Comparison of ENCODE assay signal across 26 cellular contexts in the genomic region with DNA sequence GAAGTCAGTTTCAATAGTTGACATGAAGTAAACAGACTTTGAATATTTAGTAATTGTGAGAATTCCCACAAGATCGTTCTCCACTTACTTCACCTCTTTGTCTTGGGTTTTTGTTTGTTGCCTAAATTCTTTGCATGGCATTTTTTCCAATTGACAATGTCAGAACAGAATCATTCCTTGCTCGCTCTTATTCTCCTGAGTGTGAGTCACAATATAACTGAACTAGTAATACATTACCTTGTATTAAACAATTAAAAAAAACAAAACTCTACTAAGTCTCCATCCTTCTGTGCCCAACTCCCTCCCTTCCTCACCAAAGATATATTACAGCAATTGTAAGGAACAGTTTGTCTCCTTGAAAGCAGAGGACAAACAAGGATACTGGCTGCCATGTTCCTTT.
"Had no signal": no experiment of that assay in that cellular context is flagged by ENCODE, and none has a peak within 500 bp of the region (broad histone marks: within the 10 kb centered on the region; RNA-seq: fewer than 3 reads in every experiment).

No MANE protein-coding gene starts in this region.

- H3K9ac ChIP-seq: parathyroid adenoma had no signal

- DNase-seq: cortex of kidney; effector CD4-positive, alpha-beta T cell; foreskin keratinocyte; glutamatergic neuron; heart right ventricle; hippocampal formation; natural killer cell; stimulated activated CD4-positive, alpha-beta T cell treated with anti-CD3 and anti-CD28 coated beads, Interleukin-12 subunit alpha, Interleukin-12 subunit beta, amount 100 ng/mL, for 4 hours; stimulated activated CD4-positive, alpha-beta T cell treated with anti-CD3 and anti-CD28 coated beads, Interleukin-1b, Interleukin-23, amount 100 ng/mL, for 48 hours; stimulated activated CD4-positive, alpha-beta T cell treated with anti-CD3 and anti-CD28 coated beads, Interleukin-4, amount 100 ng/mL, for 1 hour; stimulated activated CD8-positive, alpha-beta memory T cell treated with anti-CD3 and anti-CD28 coated beads, Interleukin-4, amount 100 ng/mL, for 48 hours; stimulated activated naive CD4-positive, alpha-beta T cell; stimulated activated naive CD8-positive, alpha-beta T cell treated with anti-CD3 and anti-CD28 coated beads, Interleukin-15, amount 100 ng/mL, for 72 hours; transverse colon; upper lobe of right lung; uterus had no signal

- H3K4me1 ChIP-seq: esophagus muscularis mucosa, foreskin keratinocyte, heart right ventricle, parathyroid adenoma, right atrium auricular region, suprapubic skin, transverse colon, upper lobe of right lung, uterus had no signal

- H3K27ac ChIP-seq: epithelial cell of prostate, esophagus muscularis mucosa, foreskin keratinocyte, heart right ventricle, parathyroid adenoma, right atrium auricular region, suprapubic skin, transverse colon, upper lobe of right lung, uterus had no signal

- H3K4me3 ChIP-seq: esophagus muscularis mucosa, heart right ventricle, lung, right atrium auricular region, smooth muscle cell, suprapubic skin, transverse colon, upper lobe of right lung, uterus had no signal

- H3K36me3 ChIP-seq: esophagus muscularis mucosa, heart right ventricle, right atrium auricular region, suprapubic skin, transverse colon, upper lobe of right lung, uterus had no signal

- ATAC-seq: foreskin keratinocyte; heart right ventricle; left lobe of liver; natural killer cell; sciatic nerve; stimulated activated naive CD8-positive, alpha-beta T cell treated with anti-CD3 and anti-CD28 coated beads, Interleukin-15, amount 100 ng/mL, for 72 hours; upper lobe of right lung had no signal

- H3K9me3 ChIP-seq: esophagus muscularis mucosa, right atrium auricular region, suprapubic skin, transverse colon, upper lobe of right lung, uterus had no signal

- FAIRE-seq: islet of Langerhans had no signal
